In genomic region chr5:81303563-81303962, GRCh38 we compare ENCODE assay signal across 14 cellular contexts. TPM values are rescaled to one million over a fixed set of nuclear protein-coding genes. Genes with fewer than 3 reads are reported as not detected.
DNase-seq lines count a peak whose midpoint lies in the region; ATAC-seq and TF ChIP-seq lines count a peak whose summit lies in the region.
"Had no signal": no experiment of that assay in that cellular context is flagged by ENCODE, and none has a peak within 500 bp of the region (broad histone marks: within the 10 kb centered on the region; RNA-seq: fewer than 3 reads in every experiment).

No MANE protein-coding gene starts in this region.

- TF ChIP-seq CTCF in progenitor cell of endocrine pancreas (IDR thresholded peaks at IDR 0.05; ENCODE audit: unreplicated experiment), result no peak

- no peaks in the 10 kb centered on the region for H3K9me3 Mint-ChIP-seq in activated CD8-positive, alpha-beta memory T cell treated with anti-CD3 and anti-CD28 coated beads, Interleukin-2, amount 10 ng/mL, durations not matched to agents 7 days and 5 days (ENCODE audit: low read depth)
- H3K9me3 Mint-ChIP-seq in progenitor cell of endocrine pancreas (ENCODE audit: low read depth), result no peaks in the 10 kb centered on the region
- H3K9me3 Mint-ChIP-seq: activated naive CD4-positive, alpha-beta T cell treated with anti-CD3 and anti-CD28 coated beads, Interleukin-2, amount 50 U/mL, for 72 hours; stimulated activated memory B cell treated with anti-CD40 and anti-IgM and Interleukin-4, amounts not matched to agents 10 μg/mL and 1 μg/mL and 100 μg/mL, for 72 hours had no signal

- no peak for DNase-seq in activated CD8-positive, alpha-beta memory T cell treated with anti-CD3 and anti-CD28 coated beads, Interleukin-2, amount 10 ng/mL, durations not matched to agents 7 days and 5 days
- DNase-seq in activated CD8-positive, alpha-beta memory T cell treated with anti-CD3 and anti-CD28 coated beads for 24 hours, result no peak
- peak; percentile 92 for DNase-seq in RKO (ENCODE audit: low spot score)
- peak; percentile 71 for DNase-seq in dedifferentiated amniotic fluid mesenchymal stem cell (ENCODE audit: extremely low spot score)
- DNase-seq in progenitor cell of endocrine pancreas (ENCODE audit: low spot score, unreplicated experiment), result no peak
- DNase-seq in activated CD8-positive, alpha-beta memory T cell treated with anti-CD3 and anti-CD28 coated beads, Interleukin-2, amount 50 U/mL, for 4 hours, result no peak
- DNase-seq in SK-N-DZ (ENCODE audit: low spot score), result no peak
- DNase-seq: AML-193, MV-4-11, small intestine had no signal

- H3K4me1 Mint-ChIP-seq in activated CD8-positive, alpha-beta memory T cell treated with anti-CD3 and anti-CD28 coated beads, Interleukin-2, amount 10 ng/mL, durations not matched to agents 7 days and 5 days, result peaks cover 45% of the 10 kb centered on the region
- peaks cover 15% of the 10 kb centered on the region for H3K4me1 Mint-ChIP-seq in progenitor cell of endocrine pancreas (ENCODE audit: low read depth)

- peak overlapping the region; percentile 5 for H3K27ac Mint-ChIP-seq in activated CD8-positive, alpha-beta memory T cell treated with anti-CD3 and anti-CD28 coated beads, Interleukin-2, amount 10 ng/mL, durations not matched to agents 7 days and 5 days
- H3K27ac Mint-ChIP-seq in progenitor cell of endocrine pancreas, result no peak overlapping the region
- H3K27ac Mint-ChIP-seq: activated naive CD4-positive, alpha-beta T cell treated with anti-CD3 and anti-CD28 coated beads, Interleukin-2, amount 50 U/mL, for 72 hours; stimulated activated memory B cell treated with anti-CD40 and anti-IgM and Interleukin-4, amounts not matched to agents 10 μg/mL and 1 μg/mL and 100 μg/mL, for 72 hours had no signal

- H3K4me3 Mint-ChIP-seq in activated CD8-positive, alpha-beta memory T cell treated with anti-CD3 and anti-CD28 coated beads, Interleukin-2, amount 10 ng/mL, durations not matched to agents 7 days and 5 days, result no peak overlapping the region
- peak overlapping the region; percentile 2 for H3K4me3 Mint-ChIP-seq in progenitor cell of endocrine pancreas (ENCODE audit: low read depth)
- H3K4me3 Mint-ChIP-seq: stimulated activated memory B cell treated with anti-CD40 and anti-IgM and Interleukin-4, amounts not matched to agents 10 μg/mL and 1 μg/mL and 100 μg/mL, for 72 hours had no signal

- ATAC-seq in activated CD8-positive, alpha-beta memory T cell treated with anti-CD3 and anti-CD28 coated beads, Interleukin-2, amount 10 ng/mL, durations not matched to agents 7 days and 5 days, result no peak
- ATAC-seq in GM18868 (IDR thresholded peaks at IDR 0.05; ENCODE audit: unreplicated experiment), result no peak
- ATAC-seq: activated naive CD4-positive, alpha-beta T cell treated with anti-CD3 and anti-CD28 coated beads, Interleukin-2, amount 50 U/mL, for 72 hours; esophagus mucosa; stimulated activated memory B cell treated with anti-CD40 and anti-IgM and Interleukin-4, amounts not matched to agents 10 μg/mL and 1 μg/mL and 100 μg/mL, for 72 hours had no signal

- CTCF ChIA-PET in activated CD8-positive, alpha-beta memory T cell treated with anti-CD3 and anti-CD28 coated beads, Interleukin-2, amount 10 ng/mL, durations not matched to agents 7 days and 5 days (lab: Charles Lee), result no interaction called here

- H3K27me3 Mint-ChIP-seq in activated CD8-positive, alpha-beta memory T cell treated with anti-CD3 and anti-CD28 coated beads, Interleukin-2, amount 10 ng/mL, durations not matched to agents 7 days and 5 days, result no peaks in the 10 kb centered on the region
- no peaks in the 10 kb centered on the region for H3K27me3 Mint-ChIP-seq in progenitor cell of endocrine pancreas
- H3K27me3 Mint-ChIP-seq: stimulated activated memory B cell treated with anti-CD40 and anti-IgM and Interleukin-4, amounts not matched to agents 10 μg/mL and 1 μg/mL and 100 μg/mL, for 72 hours had no signal

- peaks cover 16% of the 10 kb centered on the region for H3K36me3 Mint-ChIP-seq in activated CD8-positive, alpha-beta memory T cell treated with anti-CD3 and anti-CD28 coated beads, Interleukin-2, amount 10 ng/mL, durations not matched to agents 7 days and 5 days
- peaks cover 1% of the 10 kb centered on the region for H3K36me3 Mint-ChIP-seq in progenitor cell of endocrine pancreas (ENCODE audit: insufficient read depth)

RNA-seq across cellular contexts. Expression of gene ZCCHC9, which starts 2.2 kb away (rescaled TPM):
- total RNA-seq in activated CD8-positive, alpha-beta memory T cell treated with anti-CD3 and anti-CD28 coated beads, Interleukin-2, amount 10 ng/mL, durations not matched to agents 7 days and 5 days, result 10 to 100 TPM; 30.6 to 35.7 TPM
- 30.6 and 37.1 TPM in 2 replicates for total RNA-seq in progenitor cell of endocrine pancreas
- polyA plus RNA-seq in SK-N-DZ (2014; cell fraction: cytosol; rRNA removed), result 25.7 and 30.1 TPM in 2 replicates
- polyA plus RNA-seq in SK-N-DZ (2014; cell fraction: nucleus; rRNA removed), result 34.2 and 44.4 TPM in 2 replicates

Comparison
In these comparisons a context has a peak if more than half of its experiments do, and no peak if none do; other contexts are left out.
1. DNase-seq: peak in RKO (single experiment) and dedifferentiated amniotic fluid mesenchymal stem cell (single experiment); none in activated CD8-positive, alpha-beta memory T cell treated with anti-CD3 and anti-CD28 coated beads, Interleukin-2, amount 10 ng/mL, durations not matched to agents 7 days and 5 days (single experiment), activated CD8-positive, alpha-beta memory T cell treated with anti-CD3 and anti-CD28 coated beads for 24 hours (single experiment), progenitor cell of endocrine pancreas (single experiment), activated CD8-positive, alpha-beta memory T cell treated with anti-CD3 and anti-CD28 coated beads, Interleukin-2, amount 50 U/mL, for 4 hours (single experiment) and SK-N-DZ (single experiment).